Comparison of ENCODE assay signal across 14 cellular contexts in genomic region chr12:24491968-24492367, GRCh38.
"Had no signal": no experiment of that assay in that cellular context is flagged by ENCODE, and none has a peak within 500 bp of the region (broad histone marks: within the 10 kb centered on the region; RNA-seq: fewer than 3 reads in every experiment).

No MANE protein-coding gene starts in this region.

- H3K27me3 Mint-ChIP-seq: activated CD4-positive, alpha-beta T cell treated with anti-CD3 and anti-CD28 coated beads, Interleukin-2, amount 10 ng/mL, durations not matched to agents 7 days and 5 days; activated naive CD8-positive, alpha-beta T cell treated with anti-CD3 and anti-CD28 coated beads for 36 hours; progenitor cell of endocrine pancreas had no signal

- H3K27ac Mint-ChIP-seq: activated CD4-positive, alpha-beta T cell treated with anti-CD3 and anti-CD28 coated beads, Interleukin-2, amount 10 ng/mL, durations not matched to agents 7 days and 5 days; activated naive CD8-positive, alpha-beta T cell treated with anti-CD3 and anti-CD28 coated beads for 36 hours; brain had no signal

- H3K4me3 Mint-ChIP-seq: activated CD4-positive, alpha-beta T cell treated with anti-CD3 and anti-CD28 coated beads, Interleukin-2, amount 10 ng/mL, durations not matched to agents 7 days and 5 days; activated naive CD8-positive, alpha-beta T cell treated with anti-CD3 and anti-CD28 coated beads for 36 hours; brain; nephron progenitor cell had no signal

- H3K9me3 Mint-ChIP-seq: activated CD4-positive, alpha-beta T cell treated with anti-CD3 and anti-CD28 coated beads, Interleukin-2, amount 10 ng/mL, durations not matched to agents 7 days and 5 days; activated naive CD8-positive, alpha-beta T cell treated with anti-CD3 and anti-CD28 coated beads for 36 hours; nephron progenitor cell had no signal

- H3K4me1 Mint-ChIP-seq: activated CD4-positive, alpha-beta T cell treated with anti-CD3 and anti-CD28 coated beads, Interleukin-2, amount 10 ng/mL, durations not matched to agents 7 days and 5 days; activated naive CD8-positive, alpha-beta T cell treated with anti-CD3 and anti-CD28 coated beads for 36 hours had no signal

- DNase-seq: activated CD4-positive, alpha-beta T cell treated with anti-CD3 and anti-CD28 coated beads, Interleukin-2, amount 10 ng/mL, durations not matched to agents 7 days and 5 days; activated naive CD8-positive, alpha-beta T cell treated with anti-CD3 and anti-CD28 coated beads for 36 hours; central memory CD4-positive, alpha-beta T cell; colonic mucosa; hippocampal formation; nephron progenitor cell; occipital lobe; stimulated activated CD4-positive, alpha-beta T cell treated with anti-CD3 and anti-CD28 coated beads, Interleukin-4, amount 100 ng/mL, for 4 hours; stimulated activated CD8-positive, alpha-beta memory T cell treated with anti-CD3 and anti-CD28 coated beads, Interleukin-4, amount 100 ng/mL, for 48 hours; stimulated activated naive CD4-positive, alpha-beta T cell treated with Interleukin-2 at 50 U/mL for 16 hours; substantia nigra; transverse colon had no signal

- H3K36me3 Mint-ChIP-seq: activated naive CD8-positive, alpha-beta T cell treated with anti-CD3 and anti-CD28 coated beads for 36 hours; brain had no signal
